In genomic region chr10:93319855-93320254, GRCh38 we compare ENCODE assay signal across 17 cellular contexts.
DNase-seq lines count a peak whose midpoint lies in the region; ATAC-seq and TF ChIP-seq lines count a peak whose summit lies in the region.
"Had no signal": no experiment of that assay in that cellular context is flagged by ENCODE, and none has a peak within 500 bp of the region (broad histone marks: within the 10 kb centered on the region; RNA-seq: fewer than 3 reads in every experiment).

No MANE protein-coding gene starts in this region.

- no peak for TF ChIP-seq CTCF in fibroblast of the aortic adventitia (IDR thresholded peaks at IDR 0.05; ENCODE audit: insufficient read depth, low read length)

- no peak overlapping the region for H3K4me3 ChIP-seq in fibroblast of the aortic adventitia (ENCODE audit: low read depth, low read length)
- H3K4me3 ChIP-seq: left ventricle myocardium inferior, sigmoid colon had no signal

- DNase-seq in AG08395 (ENCODE audit: low spot score) = peak; percentile 65
- DNase-seq in GM04503 (ENCODE audit: low read depth) = peak; percentile 57
- DNase-seq in NCI-H748 treated with DMSO at 0.1 percent for 48 hours (lab: John Stamatoyannopoulos, UW) = peak; percentile 6
- peak; percentile 38 for DNase-seq in fibroblast of the aortic adventitia (ENCODE audit: low read depth)
- no peak for DNase-seq in Right ventricle myocardium inferior (ENCODE audit: missing footprints)
- no peak for DNase-seq in putamen (ENCODE audit: low spot score)
- DNase-seq: activated CD4-positive, CD25-positive, alpha-beta regulatory T cell; activated CD8-positive, alpha-beta T cell treated with anti-CD3 and anti-CD28 coated beads for 36 hours; activated naive CD8-positive, alpha-beta T cell treated with anti-CD3 and anti-CD28 coated beads for 36 hours; Kasumi-1; left ventricle myocardium inferior; NCI-H1436; NCI-H526; sigmoid colon had no signal

- no peak for ATAC-seq in HG02798 (IDR thresholded peaks at IDR 0.05; ENCODE audit: poor library complexity, unreplicated experiment)
- no peak for ATAC-seq in Right ventricle myocardium inferior
- no peak for ATAC-seq in HG02759 (IDR thresholded peaks at IDR 0.05; ENCODE audit: unreplicated experiment)
- ATAC-seq: activated CD8-positive, alpha-beta T cell treated with anti-CD3 and anti-CD28 coated beads for 36 hours; HCT116 had no signal

- intact Hi-C loops in Right ventricle myocardium inferior (cut with DNase I) = no loop called here

Comparison
In these comparisons a context has a peak if more than half of its experiments do, and no peak if none do; other contexts are left out.
1. DNase-seq: peak in AG08395 (single experiment), GM04503 (single experiment), NCI-H748 treated with DMSO at 0.1 percent for 48 hours (single experiment) and fibroblast of the aortic adventitia (single experiment); none in Right ventricle myocardium inferior (single experiment) and putamen (single experiment).